In genomic region chr20:58233881-58234528, GRCh38 we compare ENCODE assay signal across 8 cellular contexts. TPM values are rescaled to one million over a fixed set of nuclear protein-coding genes. Genes with fewer than 3 reads are reported as not detected.
DNase-seq lines count a peak whose midpoint lies in the region; TF ChIP-seq lines count a peak whose summit lies in the region.

No MANE protein-coding gene starts in this region.

- H3K9me3 Mint-ChIP-seq in activated CD4-positive, alpha-beta T cell treated with anti-CD3 and anti-CD28 coated beads, Interleukin-2, amount 10 ng/mL, durations not matched to agents 7 days and 5 days: no peaks in the 10 kb centered on the region

- in situ Hi-C loops in GM13977 (cut with MboI; ENCODE audit: low pct_unique_long_range_greater_than_20kb, low sequenced_read_pairs, unreplicated experiment): loop anchor here (10.0 to 25.0 kb wide), 3 partner anchors 221 to 603 kb away; partner anchors contain the start of gene NPEPL1

- H3K4me3 ChIP-seq in epithelial cell of proximal tubule (ENCODE audit: low read depth, low read length): no peak overlapping the region

- POLR2A ChIA-PET in activated CD4-positive, alpha-beta T cell treated with anti-CD3 and anti-CD28 coated beads, Interleukin-2, amount 10 ng/mL, durations not matched to agents 7 days and 5 days (lab: Charles Lee): no interaction called here

- no peak overlapping the region for H3K27ac Mint-ChIP-seq in activated CD4-positive, alpha-beta T cell treated with anti-CD3 and anti-CD28 coated beads, Interleukin-2, amount 10 ng/mL, durations not matched to agents 7 days and 5 days

- CTCF ChIA-PET in activated CD4-positive, alpha-beta T cell treated with anti-CD3 and anti-CD28 coated beads, Interleukin-2, amount 10 ng/mL, durations not matched to agents 7 days and 5 days (lab: Charles Lee): interaction anchor here (0.6 to 2.0 kb wide), 11 partner anchors 10 to 1258 kb away, joined by 3 to 6 read pairs (median 4); partner anchors contain the start of gene STX16

- no peak overlapping the region for H3K4me3 Mint-ChIP-seq in activated CD4-positive, alpha-beta T cell treated with anti-CD3 and anti-CD28 coated beads, Interleukin-2, amount 10 ng/mL, durations not matched to agents 7 days and 5 days

- H3K4me1 Mint-ChIP-seq in activated CD4-positive, alpha-beta T cell treated with anti-CD3 and anti-CD28 coated beads, Interleukin-2, amount 10 ng/mL, durations not matched to agents 7 days and 5 days: peaks cover 34% of the 10 kb centered on the region

- peak; percentile 66 for DNase-seq in 8988T
- no peak for DNase-seq in GM13977 (ENCODE audit: low spot score)
- peak; percentile 47 for DNase-seq in activated CD4-positive, alpha-beta T cell treated with anti-CD3 and anti-CD28 coated beads, Interleukin-2, amount 10 ng/mL, durations not matched to agents 7 days and 5 days
- no peak for DNase-seq in epithelial cell of proximal tubule (ENCODE audit: low read depth)
- DNase-seq in stimulated activated CD4-positive, alpha-beta T cell treated with anti-CD3 and anti-CD28 coated beads, Interleukin-12 subunit alpha, Interleukin-12 subunit beta, amount 100 ng/mL, for 48 hours (ENCODE audit: low read depth in 2 of 3, low spot score in 1 of 3): peak in 2 of 3 donors; percentile 40 to 68
- no peak for DNase-seq in D341Med (ENCODE audit: low spot score)
- DNase-seq in A172 (ENCODE audit: low spot score): no peak
- no peak for DNase-seq in mucosa of gallbladder (ENCODE audit: low spot score)

- H3K36me3 Mint-ChIP-seq in activated CD4-positive, alpha-beta T cell treated with anti-CD3 and anti-CD28 coated beads, Interleukin-2, amount 10 ng/mL, durations not matched to agents 7 days and 5 days (ENCODE audit: low read depth): peaks cover 14% of the 10 kb centered on the region

- TF ChIP-seq CTCF in GM13977 (IDR thresholded peaks at IDR 0.05; ENCODE audit: extremely low read depth, insufficient read depth, missing control alignments) (peak; percentile 65), epithelial cell of proximal tubule (conservative IDR thresholded peaks at IDR 0.05; ENCODE audit: low read depth, low read length) (peak; percentile 98)

- H3K27me3 Mint-ChIP-seq in activated CD4-positive, alpha-beta T cell treated with anti-CD3 and anti-CD28 coated beads, Interleukin-2, amount 10 ng/mL, durations not matched to agents 7 days and 5 days: peaks cover 17% of the 10 kb centered on the region

RNA-seq across cellular contexts. Expression of gene ANKRD60, which starts 5.6 kb away (rescaled TPM):
- not detected for total RNA-seq in activated CD4-positive, alpha-beta T cell treated with anti-CD3 and anti-CD28 coated beads, Interleukin-2, amount 10 ng/mL, durations not matched to agents 7 days and 5 days
- not detected in 2 replicates for total RNA-seq in epithelial cell of proximal tubule
- total RNA-seq in A172 (2014; rRNA removed; shearing (Covaris generic)): not detected in 2 replicates
- total RNA-seq in mucosa of gallbladder: not detected

Comparison
In these comparisons a context has a peak if more than half of its experiments do, and no peak if none do; other contexts are left out.
1. DNase-seq: peak in 8988T (single experiment), activated CD4-positive, alpha-beta T cell treated with anti-CD3 and anti-CD28 coated beads, Interleukin-2, amount 10 ng/mL, durations not matched to agents 7 days and 5 days (single experiment) and stimulated activated CD4-positive, alpha-beta T cell treated with anti-CD3 and anti-CD28 coated beads, Interleukin-12 subunit alpha, Interleukin-12 subunit beta, amount 100 ng/mL, for 48 hours (2 of 3); none in GM13977 (single experiment), epithelial cell of proximal tubule (single experiment), D341Med (single experiment), A172 (single experiment) and mucosa of gallbladder (single experiment).